ENCODE assay signal across 1 cellular context in genomic region chr7:204326-204725, GRCh38.
TF ChIP-seq lines count a peak whose summit lies in the region.

No MANE protein-coding gene starts in this region.

TF ChIP-seq in IMR-90, 13 proteins besides CTCF, POLR2A, EP300 and RAD21:
- TF ChIP-seq, protein P1, sequence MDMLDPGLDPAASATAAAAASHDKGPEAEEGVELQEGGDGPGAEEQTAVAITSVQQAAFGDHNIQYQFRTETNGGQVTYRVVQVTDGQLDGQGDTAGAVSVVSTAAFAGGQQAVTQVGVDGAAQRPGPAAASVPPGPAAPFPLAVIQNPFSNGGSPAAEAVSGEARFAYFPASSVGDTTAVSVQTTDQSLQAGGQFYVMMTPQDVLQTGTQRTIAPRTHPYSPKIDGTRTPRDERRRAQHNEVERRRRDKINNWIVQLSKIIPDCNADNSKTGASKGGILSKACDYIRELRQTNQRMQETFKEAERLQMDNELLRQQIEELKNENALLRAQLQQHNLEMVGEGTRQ (IDR thresholded peaks at IDR 0.05; ENCODE audit: low read depth, low read length): no peak
- TF ChIP-seq BHLHE40 (IDR thresholded peaks at IDR 0.05; ENCODE audit: low read depth, low read length): no peak
- TF ChIP-seq FOS (IDR thresholded peaks at IDR 0.05; ENCODE audit: low read depth, low read length): no peak
- no peak for TF ChIP-seq NFE2L2 (IDR thresholded peaks at IDR 0.05; ENCODE audit: low read depth, low read length)
- TF ChIP-seq CHD1 (IDR thresholded peaks at IDR 0.05; ENCODE audit: low read depth, low read length): no peak
- no peak for TF ChIP-seq SMC3 (IDR thresholded peaks at IDR 0.05; ENCODE audit: low read depth, low read length)
- TF ChIP-seq RFX5 (IDR thresholded peaks at IDR 0.05; ENCODE audit: low read depth, low read length): no peak
- TF ChIP-seq CEBPB (IDR thresholded peaks at IDR 0.05; ENCODE audit: low read depth, low read length): no peak
- TF ChIP-seq, protein P2, sequence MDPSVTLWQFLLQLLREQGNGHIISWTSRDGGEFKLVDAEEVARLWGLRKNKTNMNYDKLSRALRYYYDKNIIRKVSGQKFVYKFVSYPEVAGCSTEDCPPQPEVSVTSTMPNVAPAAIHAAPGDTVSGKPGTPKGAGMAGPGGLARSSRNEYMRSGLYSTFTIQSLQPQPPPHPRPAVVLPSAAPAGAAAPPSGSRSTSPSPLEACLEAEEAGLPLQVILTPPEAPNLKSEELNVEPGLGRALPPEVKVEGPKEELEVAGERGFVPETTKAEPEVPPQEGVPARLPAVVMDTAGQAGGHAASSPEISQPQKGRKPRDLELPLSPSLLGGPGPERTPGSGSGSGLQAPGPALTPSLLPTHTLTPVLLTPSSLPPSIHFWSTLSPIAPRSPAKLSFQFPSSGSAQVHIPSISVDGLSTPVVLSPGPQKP (IDR thresholded peaks at IDR 0.05; ENCODE audit: borderline replicate concordance, low read depth, low read length): no peak
- TF ChIP-seq MAFK (IDR thresholded peaks at IDR 0.05; ENCODE audit: low read depth, low read length): no peak
- TF ChIP-seq MAZ (IDR thresholded peaks at IDR 0.05; ENCODE audit: borderline replicate concordance, low read depth, low read length): no peak
- TF ChIP-seq MXI1 (IDR thresholded peaks at IDR 0.05; ENCODE audit: borderline replicate concordance, low read depth, low read length): no peak
- TF ChIP-seq RCOR1 (IDR thresholded peaks at IDR 0.05; ENCODE audit: insufficient replicate concordance, low read length): no peak
